In genomic region chr22:42368379-42369249, GRCh38 we compare ENCODE assay signal across 8 cellular contexts.
DNase-seq lines count a peak whose midpoint lies in the region; ATAC-seq and TF ChIP-seq lines count a peak whose summit lies in the region.

No MANE protein-coding gene starts in this region.

- DNase-seq in CD4-positive, alpha-beta memory T cell = peak in 4 of 5 donors; percentile 28 to 51 (median 40)
- peak; percentile 57 for DNase-seq in NCI-H146 (lab: John Stamatoyannopoulos, UW)
- DNase-seq in ascending aorta (ENCODE audit: low spot score in 2 of 2) = no peak
- DNase-seq in left lobe of liver (ENCODE audit: low spot score) = no peak
- DNase-seq in stimulated activated CD8-positive, alpha-beta memory T cell treated with anti-CD3 and anti-CD28 coated beads, Interleukin-4, amount 100 ng/mL, for 48 hours = peak; percentile 35
- no peak for DNase-seq in GM20000 (ENCODE audit: low spot score)
- no peak for DNase-seq in NCI-H187 treated with DMSO at 0.1 percent for 48 hours (lab: John Stamatoyannopoulos, UW)

- H3K27ac Mint-ChIP-seq in CD4-positive, alpha-beta memory T cell = peak overlapping the region in 1 of 7 donors; percentile 76

- no peaks in the 10 kb centered on the region for H3K9me3 ChIP-seq in CD4-positive, alpha-beta memory T cell (ENCODE audit: control insufficient read depth in 1 of 2, low read length in 2 of 2)
- no peaks in the 10 kb centered on the region for H3K9me3 ChIP-seq in ascending aorta

- no peaks in the 10 kb centered on the region for H3K36me3 ChIP-seq in CD4-positive, alpha-beta memory T cell (ENCODE audit: insufficient read depth, low read length)
- no peaks in the 10 kb centered on the region for H3K36me3 ChIP-seq in ascending aorta

- TF ChIP-seq CTCF in ascending aorta (IDR thresholded peaks at IDR 0.05) (no peak), GM20000 (IDR thresholded peaks at IDR 0.05; ENCODE audit: extremely low read depth, missing control alignments) (no peak)

- peaks cover 8 to 21% of the 10 kb centered on the region in 2 donors for H3K27me3 Mint-ChIP-seq in CD4-positive, alpha-beta memory T cell

- H3K9me3 Mint-ChIP-seq in CD4-positive, alpha-beta memory T cell = no peaks in the 10 kb centered on the region

- POLR2A ChIA-PET in CD4-positive, alpha-beta memory T cell (lab: Charles Lee; ENCODE audit: partially characterized antibody) = interaction anchor here (0.6 to 2.8 kb wide), 7 partner anchors 51 to 680 kb away, joined by 3 to 10 read pairs (median 3); partner anchors contain the start of genes NDUFA6, SMDT1 and SNU13

- ATAC-seq in GM21786 (IDR thresholded peaks at IDR 0.05; ENCODE audit: unreplicated experiment) (peak; percentile 9), left lobe of liver (peak; percentile 1)

- peaks cover 18% of the 10 kb centered on the region for H3K4me1 ChIP-seq in CD4-positive, alpha-beta memory T cell (ENCODE audit: insufficient read depth, low read length)
- H3K4me1 ChIP-seq in ascending aorta = peaks cover 20 to 37% of the 10 kb centered on the region in 2 donors

- peaks cover 11% of the 10 kb centered on the region for H3K27me3 ChIP-seq in CD4-positive, alpha-beta memory T cell (ENCODE audit: insufficient read depth, low read length)
- no peaks in the 10 kb centered on the region for H3K27me3 ChIP-seq in ascending aorta

- intact Hi-C loops in CD4-positive, alpha-beta memory T cell (cut with micrococcal nuclease) = loop anchor here (1.0 to 2.0 kb wide), 5 partner anchors 25 to 278 kb away; partner anchors contain the start of genes NDUFA6 and TCF20
- intact Hi-C loops in ascending aorta (cut with DNase I) = loop anchor here (1.0 to 5.0 kb wide), 4 partner anchors 24 to 291 kb away; partner anchors contain the start of genes SMDT1 and TCF20

- H3K4me3 ChIP-seq in CD4-positive, alpha-beta memory T cell (ENCODE audit: low read length in 2 of 2) = peak overlapping the region in 1 of 2 donors; percentile 53
- peak overlapping the region; percentile 65 to 66 for H3K4me3 ChIP-seq in ascending aorta

- no peaks in the 10 kb centered on the region for H3K36me3 Mint-ChIP-seq in CD4-positive, alpha-beta memory T cell

- CTCF ChIA-PET in CD4-positive, alpha-beta memory T cell (lab: Charles Lee; ENCODE audit: partially characterized antibody) = interaction anchor here (1.1 to 1.3 kb wide), 2 partner anchors 68 to 166 kb away, joined by 3 to 5 read pairs; no protein-coding TSS in a partner anchor

- H3K4me3 Mint-ChIP-seq in CD4-positive, alpha-beta memory T cell = peak overlapping the region; percentile 69 to 95 (median 80)

- peaks cover 9 to 25% (median 12%) of the 10 kb centered on the region in 4 donors for H3K4me1 Mint-ChIP-seq in CD4-positive, alpha-beta memory T cell

- H3K27ac ChIP-seq in CD4-positive, alpha-beta memory T cell (ENCODE audit: low read depth, low read length) = no peak overlapping the region
- H3K27ac ChIP-seq in ascending aorta = no peak overlapping the region

Comparison
In these comparisons a context has a peak if more than half of its experiments do, and no peak if none do; other contexts are left out.
1. DNase-seq: peak in CD4-positive, alpha-beta memory T cell (4 of 5), NCI-H146 (single experiment) and stimulated activated CD8-positive, alpha-beta memory T cell treated with anti-CD3 and anti-CD28 coated beads, Interleukin-4, amount 100 ng/mL, for 48 hours (single experiment); none in ascending aorta (0 of 2), left lobe of liver (single experiment), GM20000 (single experiment) and NCI-H187 treated with DMSO at 0.1 percent for 48 hours (single experiment).